22 cellular contexts compared by ENCODE assay signal in genomic region chr2:127098711-127099110, GRCh38. TPM values are rescaled to one million over a fixed set of nuclear protein-coding genes. Genes with fewer than 3 reads are reported as not detected.
DNase-seq lines count a peak whose midpoint lies in the region; ATAC-seq and TF ChIP-seq lines count a peak whose summit lies in the region.
"Had no signal": no experiment of that assay in that cellular context is flagged by ENCODE, and none has a peak within 500 bp of the region (broad histone marks: within the 10 kb centered on the region; RNA-seq: fewer than 3 reads in every experiment).

No MANE protein-coding gene starts in this region.

- H3K27ac Mint-ChIP-seq in neural progenitor cell, result no peak overlapping the region
- H3K27ac Mint-ChIP-seq: activated T-cell treated with anti-CD3 and anti-CD28 coated beads, Interleukin-2, amount 50 U/mL, for 72 hours; B cell; memory B cell; T-helper 1 cell treated with Interleukin-12 subunit alpha and Interleukin-12 subunit beta and Interleukin-4 antibody, amounts not matched to agents 30 μg/mL and 1 μg/mL, for 36 hours had no signal

- H3K79me2 ChIP-seq in SK-N-SH (ENCODE audit: insufficient read depth) (peaks cover 21% of the 10 kb centered on the region; the same call in 1 of the 2 replicates), neural progenitor cell (ENCODE audit: low read depth) (peaks cover 23% of the 10 kb centered on the region)

- H3K9me3 ChIP-seq in SK-N-SH, result no peaks in the 10 kb centered on the region
- H3K9me3 ChIP-seq in neural progenitor cell (ENCODE audit: low read depth), result no peaks in the 10 kb centered on the region
- H3K9me3 ChIP-seq: Peyer's patch had no signal

- H3K36me3 ChIP-seq in SK-N-SH (replicated peaks in 1 of 2; ENCODE audit: control insufficient read depth in 1 of 2, insufficient read depth in 2 of 2, low read length in 1 of 2) (no peaks in the 10 kb centered on the region), neural progenitor cell (no peaks in the 10 kb centered on the region)
- H3K36me3 ChIP-seq: cardiac muscle cell, Peyer's patch had no signal

- H3K9ac ChIP-seq in SK-N-SH (no peak overlapping the region), neural progenitor cell (no peak overlapping the region)

- H3K4me3 Mint-ChIP-seq in neural progenitor cell, result peak overlapping the region; percentile 35
- H3K4me3 Mint-ChIP-seq: activated T-cell treated with anti-CD3 and anti-CD28 coated beads, Interleukin-2, amount 50 U/mL, for 72 hours; B cell; memory B cell; naive thymus-derived CD8-positive, alpha-beta T cell; T-helper 1 cell treated with Interleukin-12 subunit alpha and Interleukin-12 subunit beta and Interleukin-4 antibody, amounts not matched to agents 30 μg/mL and 1 μg/mL, for 36 hours had no signal

- peak; percentile 68 for DNase-seq in SK-N-SH
- DNase-seq in neural progenitor cell (ENCODE audit: low spot score), result no peak
- DNase-seq in substantia nigra (lab: John Stamatoyannopoulos, UW), result peak in 1 of 49 donors; percentile 78
- no peak for DNase-seq in NCI-H146 treated with DMSO at 0.1 percent for 48 hours (lab: John Stamatoyannopoulos, UW; ENCODE audit: unreplicated experiment)
- no peak for DNase-seq in NCI-H446 (lab: John Stamatoyannopoulos, UW)
- no peak for DNase-seq in NCI-H510A treated with DMSO at 0.1 percent for 48 hours (lab: John Stamatoyannopoulos, UW)
- DNase-seq: activated CD4-positive, alpha-beta T cell treated with anti-CD3 and anti-CD28 coated beads for 48 hours; activated naive CD4-positive, alpha-beta T cell treated with Interleukin-2 at 50 U/mL for 16 hours; activated T-cell treated with anti-CD3 and anti-CD28 coated beads, Interleukin-2, amount 50 U/mL, for 72 hours; Karpas-422; MV-4-11; naive thymus-derived CD8-positive, alpha-beta T cell; NCI-H1694 treated with DMSO at 0.1 percent for 48 hours; NCI-H69 had no signal

- H3K4me1 Mint-ChIP-seq in neural progenitor cell, result peaks cover 47% of the 10 kb centered on the region
- H3K4me1 Mint-ChIP-seq: memory B cell had no signal

- CTCF ChIA-PET in SK-N-SH (lab: Yijun Ruan, JAX), result interaction anchor here (1.3 to 1.7 kb wide), 3 partner anchors 31 to 76 kb away, joined by 3 to 4 read pairs (median 4); no protein-coding TSS in a partner anchor

- H3K4me3 ChIP-seq in SK-N-SH (ENCODE audit: low read depth in 2 of 2, low read length in 1 of 2) (no peak overlapping the region), neural progenitor cell (no peak overlapping the region)
- H3K4me3 ChIP-seq: cardiac muscle cell, GM12878, Peyer's patch had no signal

- H3K27me3 ChIP-seq in SK-N-SH (ENCODE audit: insufficient read depth), result no peaks in the 10 kb centered on the region
- no peaks in the 10 kb centered on the region for H3K27me3 ChIP-seq in neural progenitor cell
- H3K27me3 ChIP-seq: cardiac muscle cell, Peyer's patch had no signal

- no peaks in the 10 kb centered on the region for H3K9me2 ChIP-seq in SK-N-SH

- WGBS in SK-N-SH (ENCODE audit: low lambda C conversion rate), result no CpG with 5 or more reads among the region's 7 CpGs

- no peak overlapping the region for H2AFZ ChIP-seq in SK-N-SH (ENCODE audit: low read depth)
- H2AFZ ChIP-seq in neural progenitor cell (replicated peaks), result no peak overlapping the region

- H3K4me1 ChIP-seq in SK-N-SH (ENCODE audit: control insufficient read depth in 1 of 2, insufficient read depth in 2 of 2, low read depth in 1 of 2, low read length in 1 of 2), result peaks cover 0 to 46% of the 10 kb centered on the region in 2 experiments; a peak in 1 of 4 replicates
- H3K4me1 ChIP-seq in neural progenitor cell, result peaks cover 33% of the 10 kb centered on the region

- H3F3A ChIP-seq in SK-N-SH (replicated peaks; ENCODE audit: insufficient read depth), result no peaks in the 10 kb centered on the region
- H3F3A ChIP-seq in neural progenitor cell (ENCODE audit: low read depth), result no peaks in the 10 kb centered on the region

- H3K27ac ChIP-seq in SK-N-SH (ENCODE audit: low read depth in 2 of 2, low read length in 1 of 2), result peak overlapping the region in 1 of 2 experiments; percentile 60; a peak in 1 of 4 replicates
- H3K27ac ChIP-seq in cingulate gyrus (ENCODE audit: low read depth, low read length), result peak overlapping the region; percentile 60
- H3K27ac ChIP-seq in neural progenitor cell, result no peak overlapping the region
- peak overlapping the region; percentile 74 for H3K27ac ChIP-seq in substantia nigra (ENCODE audit: low read depth, low read length, poor library complexity, severe bottlenecking)
- H3K27ac ChIP-seq: cardiac muscle cell had no signal

- POLR2A ChIA-PET in SK-N-SH (lab: Yijun Ruan, JAX), result interaction anchor here (0.8 kb wide), 1 partner anchor 8 kb away, joined by 5 read pairs; no protein-coding TSS in a partner anchor

- no peaks in the 10 kb centered on the region for H3K36me3 Mint-ChIP-seq in neural progenitor cell
- H3K36me3 Mint-ChIP-seq: memory B cell; naive thymus-derived CD8-positive, alpha-beta T cell had no signal

- H3K27me3 Mint-ChIP-seq in neural progenitor cell (ENCODE audit: insufficient read depth, low read depth), result peaks cover 4% of the 10 kb centered on the region
- H3K27me3 Mint-ChIP-seq: B cell; memory B cell; naive thymus-derived CD8-positive, alpha-beta T cell had no signal

- H3K9me3 Mint-ChIP-seq in neural progenitor cell, result no peaks in the 10 kb centered on the region
- H3K9me3 Mint-ChIP-seq: activated T-cell treated with anti-CD3 and anti-CD28 coated beads, Interleukin-2, amount 50 U/mL, for 72 hours; memory B cell; naive thymus-derived CD8-positive, alpha-beta T cell; T-helper 1 cell treated with Interleukin-12 subunit alpha and Interleukin-12 subunit beta and Interleukin-4 antibody, amounts not matched to agents 30 μg/mL and 1 μg/mL, for 36 hours had no signal

- H3K4me2 ChIP-seq in SK-N-SH (no peak overlapping the region), neural progenitor cell (no peak overlapping the region)

- TF ChIP-seq EP300 in SK-N-SH (IDR thresholded peaks at IDR 0.05; ENCODE audit: borderline replicate concordance in 1 of 2, low read depth in 1 of 2, low read length in 1 of 2), result no peak

- H4K20me1 ChIP-seq in SK-N-SH (ENCODE audit: insufficient read depth) (peaks cover 16% of the 10 kb centered on the region), neural progenitor cell (ENCODE audit: low read depth) (peaks cover 11% of the 10 kb centered on the region)

- no peak for ATAC-seq in SK-N-SH treated with all-trans-retinoic acid at 6 μM for 48 hours
- ATAC-seq: activated T-cell treated with anti-CD3 and anti-CD28 coated beads, Interleukin-2, amount 50 U/mL, for 72 hours; GM12878; naive thymus-derived CD8-positive, alpha-beta T cell had no signal

- TF ChIP-seq CTCF in SK-N-SH (IDR thresholded peaks at IDR 0.05) (no peak), neural progenitor cell (IDR thresholded peaks at IDR 0.05) (no peak)

- TF ChIP-seq RAD21 in SK-N-SH (IDR thresholded peaks at IDR 0.05; ENCODE audit: low read length), result no peak

TF ChIP-seq in SK-N-SH, 30 proteins besides CTCF, POLR2A, EP300 and RAD21 (continues in another document):
- TF ChIP-seq FOSL2 (IDR thresholded peaks at IDR 0.05; ENCODE audit: borderline replicate concordance, low read depth) (no peak), FOXM1 (IDR thresholded peaks at IDR 0.05; ENCODE audit: low read depth) (no peak), ELF1 (IDR thresholded peaks at IDR 0.05) (no peak), YY1 (IDR thresholded peaks at IDR 0.05; ENCODE audit: low read depth) (no peak), JUND (IDR thresholded peaks at IDR 0.05) (no peak), FOXJ3 (CRISPR knock-in tag; IDR thresholded peaks at IDR 0.05) (no peak), RCOR1 (IDR thresholded peaks at IDR 0.05; ENCODE audit: low read length) (no peak), TEAD4 (IDR thresholded peaks at IDR 0.05; ENCODE audit: borderline replicate concordance, insufficient read depth) (no peak)
- TF ChIP-seq, protein P1, sequence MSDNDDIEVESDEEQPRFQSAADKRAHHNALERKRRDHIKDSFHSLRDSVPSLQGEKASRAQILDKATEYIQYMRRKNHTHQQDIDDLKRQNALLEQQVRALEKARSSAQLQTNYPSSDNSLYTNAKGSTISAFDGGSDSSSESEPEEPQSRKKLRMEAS (IDR thresholded peaks at IDR 0.05; ENCODE audit: low read depth), result no peak

TF ChIP-seq in SK-N-SH treated with all-trans-retinoic acid at 6 μM for 48 hours, 23 proteins besides CTCF, POLR2A, EP300 and RAD21 (continues in another document):
- no peak for TF ChIP-seq ZNF565 (CRISPR knock-in tag; conservative IDR thresholded peaks at IDR 0.05; ENCODE audit: low read depth)
- no peak for TF ChIP-seq GLIS3 (CRISPR knock-in tag; IDR thresholded peaks at IDR 0.05)
- TF ChIP-seq POU6F1 (CRISPR knock-in tag; IDR thresholded peaks at IDR 0.05; ENCODE audit: borderline replicate concordance, low read depth), result no peak
- TF ChIP-seq TCF4 (CRISPR knock-in tag; IDR thresholded peaks at IDR 0.05; ENCODE audit: borderline replicate concordance), result no peak
- no peak for TF ChIP-seq ESRRG (CRISPR knock-in tag; IDR thresholded peaks at IDR 0.05)

RNA-seq across cellular contexts. Expression of gene BIN1, which starts 8.2 kb away (rescaled TPM):
- polyA plus RNA-seq in SK-N-SH (2012; rRNA removed), result 31.5 and 40.3 TPM in 2 replicates
- 20.0 and 26.8 TPM in 2 replicates for polyA plus RNA-seq in SK-N-SH (2012; cell fraction: cytosol; rRNA removed)
- polyA plus RNA-seq in SK-N-SH (2012; cell fraction: nucleus; rRNA removed), result 38.8 and 49.6 TPM in 2 replicates
- 26.9 and 55.9 TPM in 2 replicates for total RNA-seq in neural progenitor cell (ENCODE audit: low replicate concordance)
